Comparison of ENCODE assay signal across 19 cellular contexts in genomic region chr13:99959127-99959529, GRCh38. TPM values are rescaled to one million over a fixed set of nuclear protein-coding genes. Genes with fewer than 3 reads are reported as not detected.
DNase-seq lines count a peak whose midpoint lies in the region; ATAC-seq and TF ChIP-seq lines count a peak whose summit lies in the region.
"Had no signal": no experiment of that assay in that cellular context is flagged by ENCODE, and none has a peak within 500 bp of the region (broad histone marks: within the 10 kb centered on the region; RNA-seq: fewer than 3 reads in every experiment).

No MANE protein-coding gene starts in this region.

- H3K4me3 ChIP-seq in tibial artery = no peak overlapping the region
- H3K4me3 ChIP-seq: K562, skin epidermis, testis had no signal

- peak overlapping the region; percentile 75 for H3K27ac Mint-ChIP-seq in activated T-cell treated with anti-CD3 and anti-CD28 coated beads, Interleukin-2, amount 50 U/mL, for 72 hours
- peak overlapping the region; percentile 87 to 95 (median 91) for H3K27ac Mint-ChIP-seq in brain
- H3K27ac Mint-ChIP-seq: activated T-cell treated with anti-CD3 and anti-CD28 coated beads, Interleukin-2, amount 50 U/mL, for 24 hours had no signal

- H3K36me3 ChIP-seq in tibial artery = no peaks in the 10 kb centered on the region

- peaks cover 0 to 44% (median 31%) of the 10 kb centered on the region in 4 donors for H3K4me1 ChIP-seq in tibial artery

- peak overlapping the region; percentile 87 for H3K27ac ChIP-seq in layer of hippocampus (ENCODE audit: low read depth, low read length)
- H3K27ac ChIP-seq in tibial artery = no peak overlapping the region
- H3K27ac ChIP-seq: skin epidermis, testis had no signal

- peaks cover 36% of the 10 kb centered on the region for H3K27me3 ChIP-seq in layer of hippocampus (ENCODE audit: control insufficient read depth, insufficient read depth, low read length)
- H3K27me3 ChIP-seq in tibial artery = peaks cover 7 to 100% of the 10 kb centered on the region in 2 donors

- no peak for DNase-seq in activated T-cell treated with anti-CD3 and anti-CD28 coated beads, Interleukin-2, amount 50 U/mL, for 72 hours
- no peak for DNase-seq in activated T-cell treated with anti-CD3 and anti-CD28 coated beads, Interleukin-2, amount 50 U/mL, for 1 hour
- peak; percentile 81 for DNase-seq in superior temporal gyrus (ENCODE audit: extremely low spot score)
- no peak for DNase-seq in NCI-H226
- DNase-seq in stimulated activated naive CD4-positive, alpha-beta T cell treated with Interleukin-2 at 50 U/mL for 16 hours (lab: John Stamatoyannopoulos, UW) = no peak
- DNase-seq in tibial artery = no peak
- DNase-seq: activated CD4-positive, CD25-positive, alpha-beta regulatory T cell; effector memory CD4-positive, alpha-beta T cell; NCI-H1105 treated with DMSO at 0.1 percent for 48 hours; NCI-H446 treated with DMSO at 0.1 percent for 48 hours; SW 1271; testis had no signal

- TF ChIP-seq CTCF in brain (conservative IDR thresholded peaks at IDR 0.05) (no peak), tibial artery (IDR thresholded peaks at IDR 0.05) (no peak)

- no peaks in the 10 kb centered on the region for H3K9me3 Mint-ChIP-seq in activated T-cell treated with anti-CD3 and anti-CD28 coated beads, Interleukin-2, amount 50 U/mL, for 72 hours
- H3K9me3 Mint-ChIP-seq in brain = peaks cover 0 to 2% (median 0%) of the 10 kb centered on the region in 5 experiments
- H3K9me3 Mint-ChIP-seq: activated T-cell treated with anti-CD3 and anti-CD28 coated beads, Interleukin-2, amount 50 U/mL, for 24 hours had no signal

- H3K4me1 Mint-ChIP-seq in activated T-cell treated with anti-CD3 and anti-CD28 coated beads, Interleukin-2, amount 50 U/mL, for 72 hours (ENCODE audit: low read depth) = peaks cover 24% of the 10 kb centered on the region
- peaks cover 71% of the 10 kb centered on the region for H3K4me1 Mint-ChIP-seq in brain

- no peak for ATAC-seq in activated T-cell treated with anti-CD3 and anti-CD28 coated beads, Interleukin-2, amount 50 U/mL, for 72 hours (replicated peaks in 1 of 2)
- ATAC-seq: K562 had no signal

- intact Hi-C loops in tibial artery (cut with DNase I; ENCODE audit: low total_unique reads) = loop anchor here (5.0 to 10.0 kb wide), 2 partner anchors 33 to 716 kb away; partner anchors contain the start of gene TMTC4

- peak overlapping the region; percentile 42 to 63 for H3K4me3 Mint-ChIP-seq in activated T-cell treated with anti-CD3 and anti-CD28 coated beads, Interleukin-2, amount 50 U/mL, for 72 hours
- peak overlapping the region; percentile 85 to 90 (median 88) for H3K4me3 Mint-ChIP-seq in brain

- H3K9me3 ChIP-seq in tibial artery = no peaks in the 10 kb centered on the region
- H3K9me3 ChIP-seq: testis had no signal

- peaks cover 0 to 6% of the 10 kb centered on the region in 2 donors for H3K36me3 Mint-ChIP-seq in activated T-cell treated with anti-CD3 and anti-CD28 coated beads, Interleukin-2, amount 50 U/mL, for 72 hours (ENCODE audit: insufficient read depth in 2 of 2)
- H3K36me3 Mint-ChIP-seq in brain = no peaks in the 10 kb centered on the region

- H3K27me3 Mint-ChIP-seq in activated T-cell treated with anti-CD3 and anti-CD28 coated beads, Interleukin-2, amount 50 U/mL, for 72 hours (ENCODE audit: low read depth) = peaks cover 85% of the 10 kb centered on the region
- H3K27me3 Mint-ChIP-seq in brain = peaks cover 78% of the 10 kb centered on the region

RNA-seq across cellular contexts. Expression of gene ZIC5, which starts 12.4 kb away (rescaled TPM):
- total RNA-seq in activated T-cell treated with anti-CD3 and anti-CD28 coated beads, Interleukin-2, amount 50 U/mL, for 72 hours = not detected
- polyA plus RNA-seq in brain (ENCODE audit: insufficient read depth, low read depth, low replicate concordance) = 49.1 TPM
- total RNA-seq: kidney epithelial cell, myocyte had no signal

RNA-seq across cellular contexts. Expression of gene ZIC2, which starts 22.5 kb away (rescaled TPM):
- under 1 TPM in 1 of 2 donors, not detected in 1; 0.25 TPM for total RNA-seq in activated T-cell treated with anti-CD3 and anti-CD28 coated beads, Interleukin-2, amount 50 U/mL, for 72 hours
- polyA plus RNA-seq in brain (ENCODE audit: insufficient read depth, low read depth, low replicate concordance) = 300 TPM
- total RNA-seq: kidney epithelial cell, myocyte had no signal
